ENCODE assay signal across 28 cellular contexts in the genomic region with DNA sequence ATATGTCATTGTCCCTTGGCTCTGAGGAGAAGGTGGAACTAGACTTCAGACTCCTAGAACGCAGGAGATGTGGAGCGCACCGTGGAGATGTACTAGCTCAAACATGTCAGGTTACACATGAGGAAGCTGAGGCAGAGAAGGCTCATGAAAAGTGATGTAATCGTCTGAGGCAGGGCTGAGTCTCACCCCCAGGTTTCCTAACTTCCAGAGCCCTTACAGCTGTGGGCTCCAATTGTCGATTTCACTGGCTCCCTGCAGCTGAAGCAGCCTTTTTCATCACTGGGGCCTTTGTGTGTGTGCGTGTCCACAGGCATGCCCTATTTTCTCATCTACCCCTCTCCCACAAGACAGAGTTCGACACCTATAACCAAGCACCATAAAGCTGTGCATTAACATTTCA.
DNase-seq lines count a peak whose midpoint lies in the region; ATAC-seq, FAIRE-seq and TF ChIP-seq lines count a peak whose summit lies in the region.
"Had no signal": no experiment of that assay in that cellular context is flagged by ENCODE, and none has a peak within 500 bp of the region (broad histone marks: within the 10 kb centered on the region; RNA-seq: fewer than 3 reads in every experiment).

No MANE protein-coding gene starts in this region.

- DNase-seq in NB4 (ENCODE audit: low read depth), result peak; percentile 17
- no peak for DNase-seq in H1 (ENCODE audit: low read depth in 1 of 2, low spot score in 2 of 2)
- DNase-seq in nephron progenitor cell, result no peak
- peak; percentile 89 for DNase-seq in superior temporal gyrus (ENCODE audit: extremely low spot score)
- DNase-seq in psoas muscle, result no peak
- DNase-seq in KBM-7, result no peak
- DNase-seq: activated B cell treated with CpG ODN at 0.5 μM for 24 hours; activated CD4-positive, alpha-beta T cell treated with anti-CD3 and anti-CD28 coated beads, Interleukin-2, amount 10 ng/mL, durations not matched to agents 7 days and 5 days; activated effector memory CD4-positive, alpha-beta T cell treated with Interleukin-2 at 50 U/mL for 16 hours; COR-L47; DMS53; left colon; NCI-H1105; NCI-H1930; NCI-H510A treated with DMSO at 0.1 percent for 48 hours; stimulated activated CD4-positive, alpha-beta T cell treated with anti-CD3 and anti-CD28 coated beads, Interleukin-4, amount 100 ng/mL, for 24 hours; T-helper 1 cell had no signal

- H3K4me1 ChIP-seq in H1 (replicated peaks in 1 of 4; ENCODE audit: control insufficient read depth in 3 of 4, insufficient read depth in 4 of 4, low read length in 3 of 4), result peaks cover 0 to 5% (median 1%) of the 10 kb centered on the region in 4 experiments; a peak in 5 of 7 replicates
- H3K4me1 ChIP-seq in psoas muscle, result no peaks in the 10 kb centered on the region
- no peaks in the 10 kb centered on the region for H3K4me1 ChIP-seq in gastroesophageal sphincter
- H3K4me1 ChIP-seq: ascending aorta, prostate gland had no signal

- H3K4me3 ChIP-seq in NB4 (ENCODE audit: low read depth, low read length), result no peak overlapping the region
- H3K4me3 ChIP-seq in H1 (ENCODE audit: extremely low read depth in 1 of 4, insufficient read depth in 2 of 4, low read depth in 3 of 4, low read length in 4 of 4), result no peak overlapping the region
- no peak overlapping the region for H3K4me3 ChIP-seq in psoas muscle
- no peak overlapping the region for H3K4me3 ChIP-seq in gastroesophageal sphincter
- H3K4me3 ChIP-seq: ascending aorta, hepatocyte, prostate gland had no signal

- POLR2A ChIA-PET in H1 (lab: Charles Lee; ENCODE audit: partially characterized antibody), result no interaction called here

- H3K4me2 ChIP-seq in H1 (ENCODE audit: insufficient read depth in 1 of 2, low read depth in 2 of 2, low read length in 2 of 2), result no peak overlapping the region
- H3K4me2 ChIP-seq: hepatocyte had no signal

- no peak overlapping the region for H3K4ac ChIP-seq in H1 (replicated peaks; ENCODE audit: insufficient read length, low read depth, low read length)

- H3K9me3 Mint-ChIP-seq in nephron progenitor cell, result no peaks in the 10 kb centered on the region
- H3K9me3 Mint-ChIP-seq: activated B cell treated with CpG ODN at 0.5 μM for 24 hours; activated CD4-positive, alpha-beta T cell treated with anti-CD3 and anti-CD28 coated beads, Interleukin-2, amount 10 ng/mL, durations not matched to agents 7 days and 5 days; activated naive CD4-positive, alpha-beta T cell treated with anti-CD3 and anti-CD28 coated beads, Interleukin-2, amount 50 U/mL, for 72 hours; memory B cell had no signal

- H3K27ac Mint-ChIP-seq in nephron progenitor cell, result peak overlapping the region; percentile 37
- H3K27ac Mint-ChIP-seq: activated B cell treated with CpG ODN at 0.5 μM for 24 hours; activated CD4-positive, alpha-beta T cell treated with anti-CD3 and anti-CD28 coated beads, Interleukin-2, amount 10 ng/mL, durations not matched to agents 7 days and 5 days; activated naive CD4-positive, alpha-beta T cell treated with anti-CD3 and anti-CD28 coated beads, Interleukin-2, amount 50 U/mL, for 72 hours; dendritic cell treated with granulocyte-macrophage colony-stimulating factor and Interleukin-4, amounts not matched to agents 40 ng/mL and 50 ng/mL, for 4 days; IgD-negative memory B cell; memory B cell had no signal

- no peak for FAIRE-seq in H1 (lab: Jason Lieb, UNC)

- no peaks in the 10 kb centered on the region for H3K9me3 ChIP-seq in H1 (ENCODE audit: insufficient read depth in 2 of 2, low read depth in 1 of 2, low read length in 1 of 2)
- no peaks in the 10 kb centered on the region for H3K9me3 ChIP-seq in psoas muscle
- H3K9me3 ChIP-seq in gastroesophageal sphincter, result no peaks in the 10 kb centered on the region
- H3K9me3 ChIP-seq: ascending aorta, prostate gland had no signal

- H2BK15ac ChIP-seq in H1 (ENCODE audit: low read length), result no peak overlapping the region

- no peak overlapping the region for H2BK120ac ChIP-seq in H1 (replicated peaks; ENCODE audit: low read depth, low read length)

- no peak for TF ChIP-seq RAD21 in H1 (IDR thresholded peaks at IDR 0.05 in 1 of 2, conservative IDR thresholded peaks at IDR 0.05 in 1 of 2; ENCODE audit: low read depth in 2 of 2, low read length in 2 of 2)

- peaks cover 43% of the 10 kb centered on the region for H3K4me1 Mint-ChIP-seq in nephron progenitor cell
- H3K4me1 Mint-ChIP-seq: activated B cell treated with CpG ODN at 0.5 μM for 24 hours; activated CD4-positive, alpha-beta T cell treated with anti-CD3 and anti-CD28 coated beads, Interleukin-2, amount 10 ng/mL, durations not matched to agents 7 days and 5 days; memory B cell had no signal

- no peak overlapping the region for H3K18ac ChIP-seq in H1 (ENCODE audit: extremely low read depth, low read length)

- CTCF ChIA-PET in H1 (lab: Charles Lee; ENCODE audit: partially characterized antibody), result interaction anchor here (1.0 kb wide), 1 partner anchor 103 kb away, joined by 3 read pairs; no protein-coding TSS in a partner anchor

- no peak overlapping the region for H3K14ac ChIP-seq in H1 (ENCODE audit: insufficient read length)

- no peak overlapping the region for H2BK5ac ChIP-seq in H1 (ENCODE audit: low read depth, low read length)

- H4K20me1 ChIP-seq in H1 (replicated peaks in 1 of 2; ENCODE audit: control insufficient read depth in 1 of 2, insufficient read depth in 2 of 2, low read length in 2 of 2), result no peaks in the 10 kb centered on the region

- no peak overlapping the region for H4K91ac ChIP-seq in H1 (replicated peaks; ENCODE audit: insufficient read length, low read length)

- TF ChIP-seq CTCF in NB4 (IDR thresholded peaks at IDR 0.05; ENCODE audit: low read depth, low read length) (no peak), H1 (IDR thresholded peaks at IDR 0.05; ENCODE audit: control extremely low read depth in 1 of 3, insufficient read depth in 1 of 3, low read depth in 1 of 3, low read length in 3 of 3) (no peak), nephron progenitor cell (IDR thresholded peaks at IDR 0.05) (no peak), psoas muscle (IDR thresholded peaks at IDR 0.05) (no peak), gastroesophageal sphincter (IDR thresholded peaks at IDR 0.05) (no peak)

- H3K23me2 ChIP-seq in H1 (ENCODE audit: low read depth, low read length), result no peaks in the 10 kb centered on the region

- H3K36me3 ChIP-seq in H1 (ENCODE audit: control insufficient read depth in 2 of 4, insufficient read depth in 4 of 4, low read length in 3 of 4) (no peaks in the 10 kb centered on the region), psoas muscle (ENCODE audit: insufficient read depth in 1 of 2, low read depth in 1 of 2) (no peaks in the 10 kb centered on the region), gastroesophageal sphincter (no peaks in the 10 kb centered on the region)
- H3K36me3 ChIP-seq: ascending aorta, prostate gland had no signal

- H3K79me1 ChIP-seq in H1 (ENCODE audit: low read depth, low read length), result no peaks in the 10 kb centered on the region

- H2AK5ac ChIP-seq in H1 (ENCODE audit: low read depth, low read length), result no peak overlapping the region

- H2AFZ ChIP-seq in H1 (ENCODE audit: low read length), result peak overlapping the region; percentile 93; the same call in 1 of the 2 replicates
- H2AFZ ChIP-seq: hepatocyte had no signal

- in situ Hi-C loops in KBM-7 (cut with MboI; ENCODE audit: low pct_unique_long_range_greater_than_20kb, low sequenced_read_pairs), result no loop called here

- H3K27me3 ChIP-seq in H1 (replicated peaks in 1 of 4; ENCODE audit: control insufficient read depth in 3 of 4, extremely low read depth in 1 of 4, insufficient read depth in 3 of 4, low read length in 3 of 4), result no peaks in the 10 kb centered on the region
- peaks cover 0 to 2% (median 0%) of the 10 kb centered on the region in 3 donors for H3K27me3 ChIP-seq in psoas muscle (ENCODE audit: insufficient read depth in 3 of 3, low read length in 2 of 3)
- H3K27me3 ChIP-seq in gastroesophageal sphincter, result peaks cover under 1% of the 10 kb centered on the region
- H3K27me3 ChIP-seq: ascending aorta, hepatocyte had no signal

- no peaks in the 10 kb centered on the region for H3K36me3 Mint-ChIP-seq in nephron progenitor cell (ENCODE audit: low read depth)
- H3K36me3 Mint-ChIP-seq: activated naive CD4-positive, alpha-beta T cell treated with anti-CD3 and anti-CD28 coated beads, Interleukin-2, amount 50 U/mL, for 72 hours; IgD-negative memory B cell; memory B cell had no signal

- no peak overlapping the region for H3K4me3 Mint-ChIP-seq in nephron progenitor cell
- H3K4me3 Mint-ChIP-seq: activated B cell treated with CpG ODN at 0.5 μM for 24 hours; activated CD4-positive, alpha-beta T cell treated with anti-CD3 and anti-CD28 coated beads, Interleukin-2, amount 10 ng/mL, durations not matched to agents 7 days and 5 days; dendritic cell treated with granulocyte-macrophage colony-stimulating factor and Interleukin-4, amounts not matched to agents 40 ng/mL and 50 ng/mL, for 4 days; IgD-negative memory B cell; memory B cell had no signal

- intact Hi-C loops in psoas muscle (cut with DNase I), result no loop called here

- no peak overlapping the region for H4K8ac ChIP-seq in H1 (ENCODE audit: extremely low read depth, insufficient read depth, low read length)

- no peak overlapping the region for H3K27ac ChIP-seq in H1 (ENCODE audit: low read depth, low read length)
- H3K27ac ChIP-seq in psoas muscle, result no peak overlapping the region
- no peak overlapping the region for H3K27ac ChIP-seq in gastroesophageal sphincter
- H3K27ac ChIP-seq: ascending aorta, C4-2B, hepatocyte, prostate gland had no signal

- no peak for ATAC-seq in esophagus mucosa
- ATAC-seq in psoas muscle, result no peak
- no peak for ATAC-seq in gastroesophageal sphincter
- ATAC-seq: activated naive CD4-positive, alpha-beta T cell treated with anti-CD3 and anti-CD28 coated beads, Interleukin-2, amount 50 U/mL, for 72 hours; HCT116; left colon had no signal

- no peak for TF ChIP-seq POLR2A in NB4 (IDR thresholded peaks at IDR 0.05; ENCODE audit: extremely low read depth, insufficient read length)
- no peak for TF ChIP-seq POLR2A in H1 (IDR thresholded peaks at IDR 0.05; ENCODE audit: control extremely low read depth in 1 of 2, low read depth in 2 of 2, low read length in 2 of 2)
- TF ChIP-seq POLR2A in gastroesophageal sphincter (IDR thresholded peaks at IDR 0.05), result no peak

- no peaks in the 10 kb centered on the region for H3K27me3 Mint-ChIP-seq in nephron progenitor cell (ENCODE audit: low read depth, poor library complexity)
- H3K27me3 Mint-ChIP-seq: activated B cell treated with CpG ODN at 0.5 μM for 24 hours; dendritic cell treated with granulocyte-macrophage colony-stimulating factor and Interleukin-4, amounts not matched to agents 40 ng/mL and 50 ng/mL, for 4 days; IgD-negative memory B cell; memory B cell had no signal

- TF ChIP-seq EP300 in H1 (IDR thresholded peaks at IDR 0.05; ENCODE audit: borderline replicate concordance in 1 of 2, low read depth in 2 of 2, low read length in 2 of 2), result no peak
- no peak for TF ChIP-seq EP300 in gastroesophageal sphincter (IDR thresholded peaks at IDR 0.05)

- no peaks in the 10 kb centered on the region for H3K79me2 ChIP-seq in H1 (ENCODE audit: control insufficient read depth in 1 of 2, insufficient read depth in 2 of 2, low read length in 2 of 2)
- H3K79me2 ChIP-seq: hepatocyte had no signal

- H3K23ac ChIP-seq in H1 (ENCODE audit: insufficient read length), result no peak overlapping the region

- 88% methylated on average over 7 of the region's 7 CpGs; no CpG with 5 or more reads in 1 of the 2 experiments for WGBS in H1 (ENCODE audit: extremely low coverage in 1 of 2, insufficient coverage in 1 of 2, insufficient read length in 1 of 2, insufficient replicate concordance in 2 of 2, low coverage in 1 of 2, low lambda C conversion rate in 2 of 2, missing lambda C conversion rate in 1 of 2), 2 experiments
- WGBS in psoas muscle, 3 donors, result 69 to 79% (median 69%) methylated on average over 7 of the region's 7 CpGs
- 85 to 90% methylated on average over 6 of the region's 7 CpGs for WGBS in gastroesophageal sphincter (ENCODE audit: low coverage in 1 of 2), 2 donors

- H3K9ac ChIP-seq in H1 (replicated peaks in 1 of 4; ENCODE audit: extremely low read depth in 1 of 4, low read depth in 3 of 4, low read length in 3 of 4), result no peak overlapping the region; a peak in 1 of 7 replicates

- H4K5ac ChIP-seq in H1 (ENCODE audit: insufficient read length, low read depth, low read length), result no peak overlapping the region

- no peak overlapping the region for H3K56ac ChIP-seq in H1 (replicated peaks; ENCODE audit: insufficient read length, low read depth, low read length)

- H2BK20ac ChIP-seq in H1 (ENCODE audit: low read length), result no peak overlapping the region

- no peak overlapping the region; the same call in 1 of the 2 replicates for H2BK12ac ChIP-seq in H1 (ENCODE audit: low read depth, low read length)

Comparison
In these comparisons a context has a peak if more than half of its experiments do, and no peak if none do; other contexts are left out.
1. DNase-seq: peak in NB4 (single experiment) and superior temporal gyrus (single experiment); none in H1 (0 of 2), nephron progenitor cell (single experiment), psoas muscle (0 of 2) and KBM-7 (single experiment).